In the genomic region with DNA sequence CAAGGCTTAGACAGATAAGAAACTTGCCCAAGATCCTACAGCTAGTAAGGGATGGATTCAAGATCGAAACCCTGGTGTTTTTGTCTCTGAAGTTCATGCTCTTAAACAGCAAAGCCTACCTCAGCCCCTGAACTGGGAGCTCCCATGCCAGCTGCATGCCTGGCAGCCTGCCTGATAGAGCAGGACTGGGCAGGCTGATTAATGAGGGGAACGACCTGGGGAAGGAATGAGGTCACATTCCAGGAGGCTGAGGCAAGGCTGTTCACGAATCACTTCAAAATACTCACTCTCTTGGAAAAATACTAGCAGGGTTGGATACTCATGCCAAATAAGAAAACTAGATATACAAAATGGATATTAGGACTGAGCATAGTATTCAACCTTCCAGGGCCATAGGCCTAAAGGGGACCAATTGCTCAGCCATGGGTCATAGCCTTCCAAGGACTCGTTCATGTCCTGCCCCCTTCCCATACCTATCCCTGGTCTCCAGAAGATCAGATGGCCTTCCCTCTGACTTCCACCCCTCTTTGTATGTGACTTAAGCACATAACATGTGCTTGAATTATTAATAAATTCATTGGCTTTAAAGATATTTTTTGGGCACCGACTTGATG, we compare ENCODE assay signal across 10 cellular contexts. TPM values are rescaled to one million over a fixed set of nuclear protein-coding genes. Genes with fewer than 3 reads are reported as not detected.
DNase-seq lines count a peak whose midpoint lies in the region; ATAC-seq, FAIRE-seq and TF ChIP-seq lines count a peak whose summit lies in the region.
"Had no signal": no experiment of that assay in that cellular context is flagged by ENCODE, and none has a peak within 500 bp of the region (broad histone marks: within the 10 kb centered on the region; RNA-seq: fewer than 3 reads in every experiment).

No MANE protein-coding gene starts in this region.

- H3K4me2 ChIP-seq in A549, result peak overlapping the region; percentile 59

- TF ChIP-seq POLR2A in A549 (IDR thresholded peaks at IDR 0.05; ENCODE audit: low read length) (no peak), right lobe of liver (IDR thresholded peaks at IDR 0.05) (no peak)

- FAIRE-seq in A549 (lab: Jason Lieb, UNC), result no peak

- H3K27me3 Mint-ChIP-seq in chondrocyte (ENCODE audit: low read depth), result peaks cover 2% of the 10 kb centered on the region

- no peak for TF ChIP-seq EP300 in A549 (IDR thresholded peaks at IDR 0.05)

- ATAC-seq in A549 (peak; percentile 83 to 87; a peak in 4 of 6 replicates), right lobe of liver (peak; percentile 55 to 97 (median 66)), GM19455 (IDR thresholded peaks at IDR 0.05; ENCODE audit: unreplicated experiment) (no peak), HG02870 (IDR thresholded peaks at IDR 0.05; ENCODE audit: unreplicated experiment) (no peak)

- POLR2A ChIA-PET in A549 (lab: Yijun Ruan, JAX), result no interaction called here

- H3K4me3 ChIP-seq in A549, result no peak overlapping the region
- no peak overlapping the region for H3K4me3 ChIP-seq in right lobe of liver
- no peak overlapping the region for H3K4me3 ChIP-seq in colonic mucosa

- no peaks in the 10 kb centered on the region for H3K9me3 ChIP-seq in A549
- no peaks in the 10 kb centered on the region for H3K9me3 ChIP-seq in right lobe of liver
- H3K9me3 ChIP-seq in colonic mucosa, result no peaks in the 10 kb centered on the region

- no peaks in the 10 kb centered on the region for H3K36me3 Mint-ChIP-seq in chondrocyte (ENCODE audit: low read depth)
- H3K36me3 Mint-ChIP-seq: CD4-positive, alpha-beta memory T cell had no signal

- DNase-seq in A549 (ENCODE audit: low read depth in 1 of 2, low spot score in 1 of 2) (peak; percentile 11 to 38), HT1080 (ENCODE audit: low read depth) (peak; percentile 91), chondrocyte (ENCODE audit: low spot score) (no peak), right lobe of liver (peak in 2 of 3 donors; percentile 58 to 76), colonic mucosa (no peak)
- no peak for DNase-seq in activated CD4-positive, alpha-beta T cell treated with anti-CD3 and anti-CD28 coated beads, Interleukin-2, amount 50 U/mL, for 4 hours
- DNase-seq: activated naive CD4-positive, alpha-beta T cell treated with anti-CD3 and anti-CD28 coated beads for 36 hours; CD4-positive, alpha-beta memory T cell had no signal

- H3K9me3 Mint-ChIP-seq in chondrocyte (ENCODE audit: low read depth), result no peaks in the 10 kb centered on the region
- H3K9me3 Mint-ChIP-seq: activated naive CD4-positive, alpha-beta T cell treated with anti-CD3 and anti-CD28 coated beads for 36 hours; CD4-positive, alpha-beta memory T cell had no signal

- peak overlapping the region; percentile 85 for H3K27ac Mint-ChIP-seq in chondrocyte (ENCODE audit: unreplicated experiment)
- H3K27ac Mint-ChIP-seq: activated naive CD4-positive, alpha-beta T cell treated with anti-CD3 and anti-CD28 coated beads for 36 hours; CD4-positive, alpha-beta memory T cell had no signal

- TF ChIP-seq CTCF in A549 (IDR thresholded peaks at IDR 0.05) (no peak), chondrocyte (IDR thresholded peaks at IDR 0.05) (no peak), right lobe of liver (IDR thresholded peaks at IDR 0.05) (no peak), colonic mucosa (IDR thresholded peaks at IDR 0.05) (no peak)

- H3K27me3 ChIP-seq in right lobe of liver (no peaks in the 10 kb centered on the region), colonic mucosa (no peaks in the 10 kb centered on the region)

- peak overlapping the region; percentile 48 to 71; a peak in 4 of 6 replicates for H3K27ac ChIP-seq in A549
- peak overlapping the region in 1 of 3 donors; percentile 26 for H3K27ac ChIP-seq in right lobe of liver
- no peak overlapping the region for H3K27ac ChIP-seq in colonic mucosa

- 10% methylated on average over 5 of the region's 5 CpGs for WGBS in A549 (ENCODE audit: missing lambda C conversion rate)
- WGBS in right lobe of liver (ENCODE audit: insufficient coverage, low coverage, low lambda C conversion rate, missing lambda C conversion rate), result 44% methylated on average over 5 of the region's 5 CpGs

- CTCF ChIA-PET in A549 (lab: Yijun Ruan, JAX), result interaction anchor here (1.4 kb wide), 1 partner anchor 77 kb away, joined by 5 read pairs; no protein-coding TSS in a partner anchor

- peaks cover 44% of the 10 kb centered on the region for H3K4me1 Mint-ChIP-seq in chondrocyte (ENCODE audit: low read depth)
- H3K4me1 Mint-ChIP-seq: CD4-positive, alpha-beta memory T cell had no signal

- intact Hi-C loops in right lobe of liver (cut with DNase I) (no loop called here), colonic mucosa (cut with DNase I) (no loop called here)

- no peak for TF ChIP-seq RAD21 in A549 (conservative IDR thresholded peaks at IDR 0.05 in 1 of 2, IDR thresholded peaks at IDR 0.05 in 1 of 2)

- peaks cover 13% of the 10 kb centered on the region; the same call in 2 of the 3 replicates for H3K4me1 ChIP-seq in A549
- H3K4me1 ChIP-seq in right lobe of liver, result no peaks in the 10 kb centered on the region
- no peaks in the 10 kb centered on the region for H3K4me1 ChIP-seq in colonic mucosa

- H3K36me3 ChIP-seq in right lobe of liver (no peaks in the 10 kb centered on the region), colonic mucosa (no peaks in the 10 kb centered on the region)

- no peak overlapping the region for H3K9ac ChIP-seq in colonic mucosa (ENCODE audit: low read depth in 2 of 2, low read length in 2 of 2)

- no peak overlapping the region for H3K4me3 Mint-ChIP-seq in chondrocyte (ENCODE audit: unreplicated experiment)
- H3K4me3 Mint-ChIP-seq: activated naive CD4-positive, alpha-beta T cell treated with anti-CD3 and anti-CD28 coated beads for 36 hours; CD4-positive, alpha-beta memory T cell had no signal

TF ChIP-seq in A549, 52 proteins besides CTCF, POLR2A, EP300 and RAD21:
- TF ChIP-seq KDM1A (IDR thresholded peaks at IDR 0.05; ENCODE audit: low read depth), result no peak
- TF ChIP-seq, protein P1, sequence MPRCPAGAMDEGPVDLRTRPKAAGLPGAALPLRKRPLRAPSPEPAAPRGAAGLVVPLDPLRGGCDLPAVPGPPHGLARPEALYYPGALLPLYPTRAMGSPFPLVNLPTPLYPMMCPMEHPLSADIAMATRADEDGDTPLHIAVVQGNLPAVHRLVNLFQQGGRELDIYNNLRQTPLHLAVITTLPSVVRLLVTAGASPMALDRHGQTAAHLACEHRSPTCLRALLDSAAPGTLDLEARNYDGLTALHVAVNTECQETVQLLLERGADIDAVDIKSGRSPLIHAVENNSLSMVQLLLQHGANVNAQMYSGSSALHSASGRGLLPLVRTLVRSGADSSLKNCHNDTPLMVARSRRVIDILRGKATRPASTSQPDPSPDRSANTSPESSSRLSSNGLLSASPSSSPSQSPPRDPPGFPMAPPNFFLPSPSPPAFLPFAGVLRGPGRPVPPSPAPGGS (IDR thresholded peaks at IDR 0.05), result no peak
- no peak for TF ChIP-seq NPAS2 (CRISPR knock-in tag; IDR thresholded peaks at IDR 0.05; ENCODE audit: borderline replicate concordance)
- TF ChIP-seq, protein P2, sequence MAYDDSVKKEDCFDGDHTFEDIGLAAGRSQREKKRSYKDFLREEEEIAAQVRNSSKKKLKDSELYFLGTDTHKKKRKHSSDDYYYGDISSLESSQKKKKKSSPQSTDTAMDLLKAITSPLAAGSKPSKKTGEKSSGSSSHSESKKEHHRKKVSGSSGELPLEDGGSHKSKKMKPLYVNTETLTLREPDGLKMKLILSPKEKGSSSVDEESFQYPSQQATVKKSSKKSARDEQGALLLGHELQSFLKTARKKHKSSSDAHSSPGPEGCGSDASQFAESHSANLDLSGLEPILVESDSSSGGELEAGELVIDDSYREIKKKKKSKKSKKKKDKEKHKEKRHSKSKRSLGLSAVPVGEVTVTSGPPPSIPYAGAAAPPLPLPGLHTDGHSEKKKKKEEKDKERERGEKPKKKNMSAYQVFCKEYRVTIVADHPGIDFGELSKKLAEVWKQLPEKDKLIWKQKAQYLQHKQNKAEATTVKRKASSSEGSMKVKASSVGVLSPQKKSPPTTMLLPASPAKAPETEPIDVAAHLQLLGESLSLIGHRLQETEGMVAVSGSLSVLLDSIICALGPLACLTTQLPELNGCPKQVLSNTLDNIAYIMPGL (CRISPR knock-in tag; IDR thresholded peaks at IDR 0.05; ENCODE audit: borderline replicate concordance), result no peak
- TF ChIP-seq, protein P3, sequence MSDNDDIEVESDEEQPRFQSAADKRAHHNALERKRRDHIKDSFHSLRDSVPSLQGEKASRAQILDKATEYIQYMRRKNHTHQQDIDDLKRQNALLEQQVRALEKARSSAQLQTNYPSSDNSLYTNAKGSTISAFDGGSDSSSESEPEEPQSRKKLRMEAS (IDR thresholded peaks at IDR 0.05), result no peak
- no peak for TF ChIP-seq GATA3 (IDR thresholded peaks at IDR 0.05; ENCODE audit: borderline replicate concordance)
- peak; percentile 80 for TF ChIP-seq HOXB5 (CRISPR knock-in tag; IDR thresholded peaks at IDR 0.05)
- TF ChIP-seq RCOR1 (IDR thresholded peaks at IDR 0.05; ENCODE audit: low read depth, low read length), result no peak

RNA-seq across cellular contexts. Expression of a gene that starts 15.6 kb away (rescaled TPM):
- polyA plus RNA-seq in A549 (2011; rRNA removed) (not detected in 2 replicates), A549 (2017; fragmentation: RNase III; extraction: RNeasy Plus Mini Kit Qiagen cat#74134 plus additional on column Dnase treatment) (not detected in 3 replicates)
- polyA plus RNA-seq in A549 (2012; cell fraction: cytosol; rRNA removed), result not detected in 2 replicates
- not detected in 2 replicates for polyA plus RNA-seq in A549 (2012; cell fraction: nucleus; rRNA removed)
- not detected in 2 replicates for polyA minus RNA-seq in A549 (2011; rRNA and poly(A)+ RNA removed)
- not detected in 2 replicates for total RNA-seq in HT1080 (2014; rRNA removed; shearing (Covaris generic))
- not detected in 2 replicates for polyA plus RNA-seq in HT1080 (2015; cell fraction: cytosol; rRNA removed)
- polyA plus RNA-seq in HT1080 (2015; cell fraction: nucleus; rRNA removed), result 0.08 and 0.60 TPM in 2 replicates
- total RNA-seq in chondrocyte (0.22 to 0.33 TPM (median 0.30 TPM) in 3 replicates), right lobe of liver (1 to 10 TPM; 1.0 to 4.7 (median 1.3) TPM), colonic mucosa (1 to 10 TPM in 1 of 2 donors, under 1 TPM in 1; 0.52 to 1.2 TPM)
- total RNA-seq: activated naive CD4-positive, alpha-beta T cell treated with anti-CD3 and anti-CD28 coated beads for 36 hours; CD4-positive, alpha-beta memory T cell had no signal
- polyA plus RNA-seq: CD4-positive, alpha-beta memory T cell had no signal

RNA-seq across cellular contexts. Expression of a gene that starts 46.1 kb away (rescaled TPM):
- 17.3 and 18.0 TPM in 2 replicates for polyA plus RNA-seq in A549 (2011; rRNA removed)
- 3.3 and 4.1 TPM in 2 replicates for polyA plus RNA-seq in A549 (2012; cell fraction: cytosol; rRNA removed)
- polyA plus RNA-seq in A549 (2012; cell fraction: nucleus; rRNA removed), result 2.7 and 3.8 TPM in 2 replicates
- 11.7 to 14.6 TPM (median 14.0 TPM) in 3 replicates for polyA plus RNA-seq in A549 (2017; fragmentation: RNase III; extraction: RNeasy Plus Mini Kit Qiagen cat#74134 plus additional on column Dnase treatment)
- polyA minus RNA-seq in A549 (2011; rRNA and poly(A)+ RNA removed), result 3.8 and 6.0 TPM in 2 replicates
- 18.8 and 22.6 TPM in 2 replicates for total RNA-seq in HT1080 (2014; rRNA removed; shearing (Covaris generic))
- polyA plus RNA-seq in HT1080 (2015; cell fraction: cytosol; rRNA removed), result 19.2 and 21.3 TPM in 2 replicates
- 48.0 and 69.4 TPM in 2 replicates for polyA plus RNA-seq in HT1080 (2015; cell fraction: nucleus; rRNA removed)
- total RNA-seq in chondrocyte, result 8.9 to 9.3 TPM (median 9.0 TPM) in 3 replicates
- 10 to 100 TPM; 16.1 to 29.0 (median 18.9) TPM for total RNA-seq in right lobe of liver
- total RNA-seq in colonic mucosa, result 10 to 100 TPM; 30.4 to 32.3 TPM

Comparison
In these comparisons a context has a peak if more than half of its experiments do, and no peak if none do; other contexts are left out.
1. ATAC-seq: peak in A549 (2 of 2) and right lobe of liver (4 of 4); none in GM19455 (single experiment) and HG02870 (single experiment).
2. DNase-seq: peak in A549 (2 of 2), HT1080 (single experiment) and right lobe of liver (2 of 3); none in chondrocyte (single experiment), colonic mucosa (single experiment) and activated CD4-positive, alpha-beta T cell treated with anti-CD3 and anti-CD28 coated beads, Interleukin-2, amount 50 U/mL, for 4 hours (0 of 2).